Comparison of ENCODE assay signal across 15 cellular contexts in the genomic region with DNA sequence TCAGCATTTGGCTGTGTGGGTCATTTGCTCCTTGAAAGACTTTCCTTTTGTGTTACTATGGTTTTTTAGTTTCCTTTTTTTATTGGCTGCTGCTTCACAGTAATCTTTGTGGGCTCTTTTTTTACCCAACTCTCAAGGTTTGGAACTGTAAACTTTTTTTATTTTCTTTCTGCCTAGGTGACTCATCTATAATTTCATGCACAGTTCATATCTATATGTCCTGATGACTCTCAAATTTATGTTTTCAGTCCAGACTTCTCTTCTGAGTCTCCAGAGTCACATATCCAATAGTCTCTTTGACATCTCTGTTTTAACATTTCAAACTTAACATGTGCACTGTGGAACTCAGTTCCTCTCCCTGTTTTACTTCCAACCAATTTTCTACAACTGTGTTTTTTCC.
"Had no signal": no experiment of that assay in that cellular context is flagged by ENCODE, and none has a peak within 500 bp of the region (broad histone marks: within the 10 kb centered on the region; RNA-seq: fewer than 3 reads in every experiment).

No MANE protein-coding gene starts in this region.

- H3K4me3 ChIP-seq: adrenal gland, body of pancreas, lower lobe of right lung, psoas muscle, right lobe of liver had no signal

- H3K4me3 Mint-ChIP-seq: natural killer cell; stimulated activated memory B cell treated with anti-CD40 and anti-IgM and Interleukin-4, amounts not matched to agents 10 μg/mL and 1 μg/mL and 100 μg/mL, for 72 hours had no signal

- H3K27me3 ChIP-seq: adrenal gland, body of pancreas, right lobe of liver had no signal

- H3K4me1 ChIP-seq: lower lobe of right lung, psoas muscle, right lobe of liver had no signal

- H3K27ac ChIP-seq: body of pancreas, lower lobe of right lung, psoas muscle, right lobe of liver had no signal

- ATAC-seq: body of pancreas; lower lobe of right lung; natural killer cell; psoas muscle; right lobe of liver; stimulated activated memory B cell treated with anti-CD40 and anti-IgM and Interleukin-4, amounts not matched to agents 10 μg/mL and 1 μg/mL and 100 μg/mL, for 72 hours had no signal

- H3K4me1 Mint-ChIP-seq: stimulated activated memory B cell treated with anti-CD40 and anti-IgM and Interleukin-4, amounts not matched to agents 10 μg/mL and 1 μg/mL and 100 μg/mL, for 72 hours had no signal

- DNase-seq: activated CD4-positive, CD25-positive, alpha-beta regulatory T cell treated with anti-CD3 and anti-CD28 coated beads, Interleukin-2, amount 50 U/mL, for 72 hours; activated gamma-delta T cell treated with Interleukin-2 at 50 U/mL for 16 hours; adrenal gland; body of pancreas; cerebellar nuclear complex; dermis blood vessel endothelial cell; foreskin fibroblast; glutamatergic neuron; lower lobe of right lung; natural killer cell; psoas muscle; right lobe of liver; Right ventricle myocardium superior; trophoblast cell had no signal

- H3K27me3 Mint-ChIP-seq: stimulated activated memory B cell treated with anti-CD40 and anti-IgM and Interleukin-4, amounts not matched to agents 10 μg/mL and 1 μg/mL and 100 μg/mL, for 72 hours had no signal

- H3K9me3 Mint-ChIP-seq: natural killer cell; stimulated activated memory B cell treated with anti-CD40 and anti-IgM and Interleukin-4, amounts not matched to agents 10 μg/mL and 1 μg/mL and 100 μg/mL, for 72 hours had no signal

- H3K9me3 ChIP-seq: adrenal gland, body of pancreas, lower lobe of right lung, psoas muscle, right lobe of liver had no signal

- H3K27ac Mint-ChIP-seq: natural killer cell; stimulated activated memory B cell treated with anti-CD40 and anti-IgM and Interleukin-4, amounts not matched to agents 10 μg/mL and 1 μg/mL and 100 μg/mL, for 72 hours had no signal
